9 cellular contexts compared by ENCODE assay signal in genomic region chr3:132007617-132008016, GRCh38. TPM values are rescaled to one million over a fixed set of nuclear protein-coding genes. Genes with fewer than 3 reads are reported as not detected.
"Had no signal": no experiment of that assay in that cellular context is flagged by ENCODE, and none has a peak within 500 bp of the region (broad histone marks: within the 10 kb centered on the region; RNA-seq: fewer than 3 reads in every experiment).

No MANE protein-coding gene starts in this region.

- H3K27ac Mint-ChIP-seq: GM23338, H9, HFFc6 had no signal

- ATAC-seq: GM23338, HCT116 had no signal

- H3K4me3 Mint-ChIP-seq: GM23338, H9, HFFc6 had no signal

- H3K4me2 ChIP-seq: GM23338 had no signal

- H2AFZ ChIP-seq: GM23248, GM23338 had no signal

- H3K36me3 ChIP-seq: HAP-1 had no signal

- H3K9me3 Mint-ChIP-seq: GM23338, H9, HFFc6 had no signal

- H3K27ac ChIP-seq: GM23248 had no signal

- H3K9me3 ChIP-seq: HAP-1 had no signal

- H3K9ac ChIP-seq: GM23248 had no signal

- DNase-seq: GM23248, GOT3, H7, H9, HCEC 1CT, HFFc6 had no signal

- H3K4me3 ChIP-seq: GM23248, GM23338, HAP-1 had no signal

RNA-seq across cellular contexts. Expression of gene CPNE4, which starts 27.2 kb away (rescaled TPM):
- total RNA-seq: HFFc6 had no signal
